ENCODE assay signal across 9 cellular contexts in the genomic region with DNA sequence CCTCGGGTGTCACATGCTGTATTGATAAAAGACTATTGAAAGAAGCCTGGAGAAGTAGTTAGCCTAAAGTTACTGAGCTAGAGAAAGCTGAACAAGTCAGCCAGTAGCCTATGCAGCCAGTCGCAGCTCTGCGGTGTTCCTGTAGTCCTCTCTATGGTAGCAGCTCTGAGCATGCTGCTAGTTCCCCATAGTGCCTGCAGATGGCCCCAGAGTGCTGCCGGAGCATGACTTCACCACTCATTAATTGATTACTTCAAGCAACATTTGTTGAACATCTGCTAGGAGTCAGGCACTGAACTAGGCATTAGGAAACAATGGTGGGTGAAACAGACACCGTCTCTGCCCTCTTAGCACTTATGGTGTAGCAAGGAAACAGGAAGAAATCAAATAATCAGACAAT.
DNase-seq lines count a peak whose midpoint lies in the region; ATAC-seq and TF ChIP-seq lines count a peak whose summit lies in the region.
"Had no signal": no experiment of that assay in that cellular context is flagged by ENCODE, and none has a peak within 500 bp of the region (broad histone marks: within the 10 kb centered on the region; RNA-seq: fewer than 3 reads in every experiment).

No MANE protein-coding gene starts in this region.

- no peak overlapping the region for H3K4me3 Mint-ChIP-seq in GM23338

- no peaks in the 10 kb centered on the region for H4K20me1 ChIP-seq in GM23338 (replicated peaks; ENCODE audit: insufficient read depth)

- no peaks in the 10 kb centered on the region for H3K36me3 Mint-ChIP-seq in GM23338 (ENCODE audit: low read depth)

- H3K27me3 Mint-ChIP-seq in GM23338 (ENCODE audit: insufficient read depth, low read depth, poor library complexity), result no peaks in the 10 kb centered on the region

- no peaks in the 10 kb centered on the region for H3K4me1 ChIP-seq in GM23338 (ENCODE audit: insufficient read depth)
- no peaks in the 10 kb centered on the region for H3K4me1 ChIP-seq in effector memory CD4-positive, alpha-beta T cell (ENCODE audit: control insufficient read depth, insufficient read depth, low read length, poor library complexity, severe bottlenecking)
- no peaks in the 10 kb centered on the region for H3K4me1 ChIP-seq in esophagus squamous epithelium

- POLR2A ChIA-PET in GM10248 (lab: Yijun Ruan, JAX), result no interaction called here

- no peaks in the 10 kb centered on the region for H3K9me3 Mint-ChIP-seq in GM23338

- H3K36me3 ChIP-seq in GM23338 (ENCODE audit: insufficient read depth) (no peaks in the 10 kb centered on the region), esophagus squamous epithelium (no peaks in the 10 kb centered on the region)
- no peaks in the 10 kb centered on the region for H3K36me3 ChIP-seq in effector memory CD4-positive, alpha-beta T cell (ENCODE audit: control insufficient read depth, insufficient read depth, low read length)
- H3K36me3 ChIP-seq: thoracic aorta had no signal

- TF ChIP-seq CTCF in GM10248 (IDR thresholded peaks at IDR 0.05; ENCODE audit: control extremely low read depth, extremely low read depth, low read depth, missing control alignments), result peak; percentile 26
- TF ChIP-seq CTCF in GM23338 (conservative IDR thresholded peaks at IDR 0.05; ENCODE audit: low read depth in 2 of 2), result peak; percentile 91 to 94
- TF ChIP-seq CTCF in epithelial cell of proximal tubule (conservative IDR thresholded peaks at IDR 0.05; ENCODE audit: low read depth, low read length), result peak; percentile 99
- TF ChIP-seq CTCF in esophagus squamous epithelium (IDR thresholded peaks at IDR 0.05), result peak in 2 of 6 experiments; percentile 15 to 17

- no peak overlapping the region for H2AFZ ChIP-seq in GM23338

- intact Hi-C loops in esophagus squamous epithelium (cut with DNase I), result no loop called here

- CTCF ChIA-PET in GM10248 (lab: Yijun Ruan, JAX), result interaction anchor here (0.8 to 1.4 kb wide), 4 partner anchors 9 to 12 kb away, joined by 3 to 5 read pairs (median 3); no protein-coding TSS in a partner anchor

- H3K79me2 ChIP-seq in GM23338 (replicated peaks; ENCODE audit: insufficient read depth), result no peaks in the 10 kb centered on the region

- H3K9me2 ChIP-seq in GM23338 (ENCODE audit: insufficient read depth), result no peaks in the 10 kb centered on the region

- no peak overlapping the region for H3K4me2 ChIP-seq in GM23338

- no peaks in the 10 kb centered on the region for H3K4me1 Mint-ChIP-seq in GM23338

- H3K9me3 ChIP-seq in effector memory CD4-positive, alpha-beta T cell (ENCODE audit: control insufficient read depth, low read length), result no peaks in the 10 kb centered on the region
- H3K9me3 ChIP-seq in esophagus squamous epithelium, result no peaks in the 10 kb centered on the region
- H3K9me3 ChIP-seq: thoracic aorta had no signal

- DNase-seq in GM10248 (ENCODE audit: extremely low spot score) (peak; percentile 20), GM23338 (ENCODE audit: low spot score) (peak; percentile 81), NCI-H82 (lab: John Stamatoyannopoulos, UW) (peak; percentile 73), epithelial cell of proximal tubule (ENCODE audit: low read depth) (no peak), esophagus squamous epithelium (lab: John Stamatoyannopoulos, UW) (no peak), left lobe of liver (ENCODE audit: low spot score) (no peak)
- DNase-seq in stimulated activated CD4-positive, alpha-beta T cell treated with anti-CD3 and anti-CD28 coated beads, Interleukin-15, amount 100 ng/mL, for 24 hours, result peak; percentile 24
- DNase-seq in effector memory CD4-positive, alpha-beta T cell, result no peak

- ATAC-seq in GM23338 (peak; percentile 99), left lobe of liver (no peak)

- 42 to 44% methylated on average over 5 of the region's 5 CpGs for WGBS in esophagus squamous epithelium, 2 donors

- no peaks in the 10 kb centered on the region for H3K27me3 ChIP-seq in GM23338 (ENCODE audit: insufficient read depth)
- H3K27me3 ChIP-seq in effector memory CD4-positive, alpha-beta T cell (replicated peaks; ENCODE audit: control insufficient read depth, insufficient read depth, low read length, poor library complexity, severe bottlenecking), result no peaks in the 10 kb centered on the region
- H3K27me3 ChIP-seq in esophagus squamous epithelium, result no peaks in the 10 kb centered on the region

- no peak for TF ChIP-seq POLR2A in esophagus squamous epithelium (IDR thresholded peaks at IDR 0.05)

- H3K4me3 ChIP-seq in GM23338, result no peak overlapping the region
- no peak overlapping the region for H3K4me3 ChIP-seq in epithelial cell of proximal tubule (ENCODE audit: low read depth, low read length)
- no peak overlapping the region for H3K4me3 ChIP-seq in effector memory CD4-positive, alpha-beta T cell (ENCODE audit: insufficient read depth, low read depth, low read length, poor library complexity, severe bottlenecking)
- no peak overlapping the region for H3K4me3 ChIP-seq in esophagus squamous epithelium
- H3K4me3 ChIP-seq: thoracic aorta had no signal

- no peak overlapping the region for H3K27ac Mint-ChIP-seq in GM23338

- no peaks in the 10 kb centered on the region for H3F3A ChIP-seq in GM23338 (replicated peaks; ENCODE audit: low read depth)

- H3K27ac ChIP-seq in GM23338 (ENCODE audit: low read depth), result no peak overlapping the region
- no peak overlapping the region for H3K27ac ChIP-seq in effector memory CD4-positive, alpha-beta T cell (ENCODE audit: insufficient read depth, low read length, poor library complexity, severe bottlenecking)
- no peak overlapping the region for H3K27ac ChIP-seq in esophagus squamous epithelium
- H3K27ac ChIP-seq: thoracic aorta had no signal

TF ChIP-seq in GM23338, 12 proteins besides CTCF, POLR2A, EP300 and RAD21:
- no peak for TF ChIP-seq EZH2 (IDR thresholded peaks at IDR 0.05; ENCODE audit: low read depth, unreplicated experiment)
- TF ChIP-seq, protein P1, sequence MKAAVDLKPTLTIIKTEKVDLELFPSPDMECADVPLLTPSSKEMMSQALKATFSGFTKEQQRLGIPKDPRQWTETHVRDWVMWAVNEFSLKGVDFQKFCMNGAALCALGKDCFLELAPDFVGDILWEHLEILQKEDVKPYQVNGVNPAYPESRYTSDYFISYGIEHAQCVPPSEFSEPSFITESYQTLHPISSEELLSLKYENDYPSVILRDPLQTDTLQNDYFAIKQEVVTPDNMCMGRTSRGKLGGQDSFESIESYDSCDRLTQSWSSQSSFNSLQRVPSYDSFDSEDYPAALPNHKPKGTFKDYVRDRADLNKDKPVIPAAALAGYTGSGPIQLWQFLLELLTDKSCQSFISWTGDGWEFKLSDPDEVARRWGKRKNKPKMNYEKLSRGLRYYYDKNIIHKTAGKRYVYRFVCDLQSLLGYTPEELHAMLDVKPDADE (IDR thresholded peaks at IDR 0.05), result no peak
- no peak for TF ChIP-seq ZNF114 (CRISPR knock-in tag; IDR thresholded peaks at IDR 0.05)
- TF ChIP-seq, protein P2, sequence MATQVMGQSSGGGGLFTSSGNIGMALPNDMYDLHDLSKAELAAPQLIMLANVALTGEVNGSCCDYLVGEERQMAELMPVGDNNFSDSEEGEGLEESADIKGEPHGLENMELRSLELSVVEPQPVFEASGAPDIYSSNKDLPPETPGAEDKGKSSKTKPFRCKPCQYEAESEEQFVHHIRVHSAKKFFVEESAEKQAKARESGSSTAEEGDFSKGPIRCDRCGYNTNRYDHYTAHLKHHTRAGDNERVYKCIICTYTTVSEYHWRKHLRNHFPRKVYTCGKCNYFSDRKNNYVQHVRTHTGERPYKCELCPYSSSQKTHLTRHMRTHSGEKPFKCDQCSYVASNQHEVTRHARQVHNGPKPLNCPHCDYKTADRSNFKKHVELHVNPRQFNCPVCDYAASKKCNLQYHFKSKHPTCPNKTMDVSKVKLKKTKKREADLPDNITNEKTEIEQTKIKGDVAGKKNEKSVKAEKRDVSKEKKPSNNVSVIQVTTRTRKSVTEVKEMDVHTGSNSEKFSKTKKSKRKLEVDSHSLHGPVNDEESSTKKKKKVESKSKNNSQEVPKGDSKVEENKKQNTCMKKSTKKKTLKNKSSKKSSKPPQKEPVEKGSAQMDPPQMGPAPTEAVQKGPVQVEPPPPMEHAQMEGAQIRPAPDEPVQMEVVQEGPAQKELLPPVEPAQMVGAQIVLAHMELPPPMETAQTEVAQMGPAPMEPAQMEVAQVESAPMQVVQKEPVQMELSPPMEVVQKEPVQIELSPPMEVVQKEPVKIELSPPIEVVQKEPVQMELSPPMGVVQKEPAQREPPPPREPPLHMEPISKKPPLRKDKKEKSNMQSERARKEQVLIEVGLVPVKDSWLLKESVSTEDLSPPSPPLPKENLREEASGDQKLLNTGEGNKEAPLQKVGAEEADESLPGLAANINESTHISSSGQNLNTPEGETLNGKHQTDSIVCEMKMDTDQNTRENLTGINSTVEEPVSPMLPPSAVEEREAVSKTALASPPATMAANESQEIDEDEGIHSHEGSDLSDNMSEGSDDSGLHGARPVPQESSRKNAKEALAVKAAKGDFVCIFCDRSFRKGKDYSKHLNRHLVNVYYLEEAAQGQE (IDR thresholded peaks at IDR 0.05; ENCODE audit: unreplicated experiment), result no peak
TF ChIP-seq in GM23338: peak in this region for 0.

Comparison
In these comparisons a context has a peak if more than half of its experiments do, and no peak if none do; other contexts are left out.
1. DNase-seq: peak in GM10248 (single experiment), GM23338 (single experiment), NCI-H82 (single experiment) and stimulated activated CD4-positive, alpha-beta T cell treated with anti-CD3 and anti-CD28 coated beads, Interleukin-15, amount 100 ng/mL, for 24 hours (single experiment); none in epithelial cell of proximal tubule (single experiment), effector memory CD4-positive, alpha-beta T cell (0 of 3), esophagus squamous epithelium (single experiment) and left lobe of liver (single experiment).